8 cellular contexts compared by ENCODE assay signal in the genomic region with DNA sequence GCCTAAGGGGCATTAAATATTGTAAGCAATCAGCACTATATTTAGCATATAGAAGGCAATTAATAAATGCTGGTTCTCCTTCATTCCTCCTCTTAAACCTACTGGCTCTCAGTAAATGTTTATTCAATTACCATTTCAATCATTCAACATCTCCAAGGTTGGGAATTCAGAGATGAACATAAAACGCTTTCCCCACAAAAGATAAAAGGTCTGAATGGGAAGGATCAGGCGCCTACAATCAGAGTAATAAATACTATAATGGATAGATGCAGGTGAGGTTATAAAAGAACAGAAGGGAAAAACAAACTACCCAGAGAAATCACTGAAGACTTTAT. TPM values are rescaled to one million over a fixed set of nuclear protein-coding genes. Genes with fewer than 3 reads are reported as not detected.
A peak's percentile ranks its signal among the peaks of the same experiment; 100 is the strongest.
DNase-seq lines count a peak whose midpoint lies in the region; TF ChIP-seq lines count a peak whose summit lies in the region.

No MANE protein-coding gene starts in this region.

- no peaks in the 10 kb centered on the region for H4K20me1 ChIP-seq in GM23248 (ENCODE audit: insufficient read depth)

- H3K27me3 ChIP-seq in GM23248 (replicated peaks; ENCODE audit: insufficient read depth), result no peaks in the 10 kb centered on the region

- H3K36me3 ChIP-seq in GM23248 (ENCODE audit: low read depth), result peaks cover 7% of the 10 kb centered on the region; the same call in 1 of the 2 replicates

- peak overlapping the region; percentile 88 for H3K4me2 ChIP-seq in GM23248 (ENCODE audit: unreplicated experiment)

- in situ Hi-C loops in GM23248 (cut with MboI) (no loop called here), GM13977 (cut with MboI; ENCODE audit: low pct_unique_long_range_greater_than_20kb, low sequenced_read_pairs, unreplicated experiment) (no loop called here)

- H3K4me3 ChIP-seq in GM23248 (peak overlapping the region; percentile 74), fibroblast of the aortic adventitia (ENCODE audit: low read depth, low read length) (peak overlapping the region; percentile 99), skeletal muscle cell (ENCODE audit: low read depth, low read length) (peak overlapping the region; percentile 81)

- peak overlapping the region; percentile 89 for H3K27ac ChIP-seq in GM23248
- H3K27ac ChIP-seq in VCaP, result peak overlapping the region; percentile 91

- peak overlapping the region; percentile 97 for H2AFZ ChIP-seq in GM23248

- peaks cover 40% of the 10 kb centered on the region for H3K79me2 ChIP-seq in GM23248 (ENCODE audit: insufficient read depth)

- H3F3A ChIP-seq in GM23248 (ENCODE audit: insufficient read depth), result peaks cover 7% of the 10 kb centered on the region

- DNase-seq in GM23248 (no peak), fibroblast of the aortic adventitia (ENCODE audit: low read depth) (no peak), skeletal muscle cell (ENCODE audit: low read depth) (no peak), medulla oblongata (ENCODE audit: extremely low spot score) (no peak), GM13977 (ENCODE audit: low spot score) (no peak)
- no peak for DNase-seq in stimulated activated CD4-positive, alpha-beta T cell treated with anti-CD3 and anti-CD28 coated beads, Interleukin-4, amount 100 ng/mL, for 1 hour
- DNase-seq in activated effector memory CD4-positive, alpha-beta T cell treated with Interleukin-2 at 50 U/mL for 16 hours, result no peak

- H3K4me1 ChIP-seq in GM23248 (ENCODE audit: insufficient read depth), result peaks cover 13% of the 10 kb centered on the region

- WGBS in GM23248 (ENCODE audit: low coverage in 1 of 2, low lambda C conversion rate in 2 of 2, missing lambda C conversion rate in 2 of 2), 2 experiments, result 98 to 99% methylated on average over 2 of the region's 2 CpGs

- no peaks in the 10 kb centered on the region for H3K9me2 ChIP-seq in GM23248 (ENCODE audit: insufficient read depth)

- H3K9me3 ChIP-seq in GM23248 (ENCODE audit: low read depth), result no peaks in the 10 kb centered on the region

- TF ChIP-seq CTCF in VCaP (conservative IDR thresholded peaks at IDR 0.05) (no peak), fibroblast of the aortic adventitia (IDR thresholded peaks at IDR 0.05; ENCODE audit: insufficient read depth, low read length) (no peak), GM13977 (IDR thresholded peaks at IDR 0.05; ENCODE audit: extremely low read depth, insufficient read depth, missing control alignments) (no peak)

- peak overlapping the region; percentile 92 for H3K9ac ChIP-seq in GM23248

RNA-seq across cellular contexts. Expression of gene KTI12, which starts 0.4 kb away (rescaled TPM):
- 8.3 and 18.3 TPM in 2 replicates for total RNA-seq in GM23248 (2014; rRNA removed; shearing (Covaris generic))
- 10.7 and 12.4 TPM in 2 replicates for polyA plus RNA-seq in GM23248 (2016; fragmentation: Nextera tagmentation; extraction: Ambion mirVana)
- total RNA-seq in fibroblast of the aortic adventitia (ENCODE audit: low replicate concordance), result 8.5 and 12.7 TPM in 2 replicates

RNA-seq across cellular contexts. Expression of gene TXNDC12, which starts 21.0 kb away (rescaled TPM):
- 59.3 and 64.9 TPM in 2 replicates for total RNA-seq in GM23248 (2014; rRNA removed; shearing (Covaris generic))
- 85.9 and 88.3 TPM in 2 replicates for polyA plus RNA-seq in GM23248 (2016; fragmentation: Nextera tagmentation; extraction: Ambion mirVana)
- total RNA-seq in fibroblast of the aortic adventitia (ENCODE audit: low replicate concordance), result 44.2 and 58.8 TPM in 2 replicates

RNA-seq across cellular contexts. Expression of gene BTF3L4, which starts 22.1 kb away (rescaled TPM):
- total RNA-seq in GM23248 (2014; rRNA removed; shearing (Covaris generic)), result 53.2 and 68.6 TPM in 2 replicates
- polyA plus RNA-seq in GM23248 (2016; fragmentation: Nextera tagmentation; extraction: Ambion mirVana), result 100 and 101 TPM in 2 replicates
- 28.4 and 109 TPM in 2 replicates for total RNA-seq in fibroblast of the aortic adventitia (ENCODE audit: low replicate concordance)

RNA-seq across cellular contexts. Expression of gene RAB3B, which starts 43.5 kb away (rescaled TPM):
- 65.3 and 67.3 TPM in 2 replicates for total RNA-seq in GM23248 (2014; rRNA removed; shearing (Covaris generic))
- polyA plus RNA-seq in GM23248 (2016; fragmentation: Nextera tagmentation; extraction: Ambion mirVana), result 54.2 and 54.9 TPM in 2 replicates
- 3.6 and 63.4 TPM in 2 replicates for total RNA-seq in fibroblast of the aortic adventitia (ENCODE audit: low replicate concordance)
